ENCODE assay signal across 8 cellular contexts in genomic region chr1:98709906-98710305, GRCh38.
"Had no signal": no experiment of that assay in that cellular context is flagged by ENCODE, and none has a peak within 500 bp of the region (broad histone marks: within the 10 kb centered on the region; RNA-seq: fewer than 3 reads in every experiment).

No MANE protein-coding gene starts in this region.

- H3K27me3 Mint-ChIP-seq: IgD-negative memory B cell had no signal

- DNase-seq: GM23248, GOT3, H7, HFFc6, KBM-7 had no signal

- H3K36me3 Mint-ChIP-seq: IgD-negative memory B cell had no signal

- H3K9me3 ChIP-seq: HAP-1 had no signal

- H3K27ac Mint-ChIP-seq: HFFc6, IgD-negative memory B cell had no signal

- H3K4me1 Mint-ChIP-seq: IgD-negative memory B cell had no signal

- H3K4me3 ChIP-seq: GM23248, HAP-1 had no signal

- H2AFZ ChIP-seq: GM23248 had no signal

- H3K27ac ChIP-seq: GM23248, HL-60 had no signal

- H3K4me3 Mint-ChIP-seq: HFFc6, IgD-negative memory B cell had no signal

- H3K9me3 Mint-ChIP-seq: HFFc6 had no signal

- H3K9ac ChIP-seq: GM23248 had no signal
